In genomic region chr17:82098169-82098938, GRCh38 we compare ENCODE assay signal across 1 cellular context.
TF ChIP-seq lines count a peak whose summit lies in the region.

Gene FASN (minus strand): TSS chr17:82098236. CDS start chr17:82096445, 1,791 bp downstream.

TF ChIP-seq in HepG2, 621 proteins besides CTCF, POLR2A, EP300 and RAD21 (continued from another document and continues in another):
- TF ChIP-seq RERE (CRISPR knock-in tag; IDR thresholded peaks at IDR 0.05; ENCODE audit: low read depth) (no peak), ZC3H13 (CRISPR knock-in tag; IDR thresholded peaks at IDR 0.05) (peak; percentile 35; the same call in 1 of the 2 replicates), U2AF2 (IDR thresholded peaks at IDR 0.05; ENCODE audit: low read depth, low read length) (no peak), MEIS2 (CRISPR knock-in tag; IDR thresholded peaks at IDR 0.05) (peak; percentile 83), RFX5 (IDR thresholded peaks at IDR 0.05; ENCODE audit: low read depth, low read length) (peak; percentile 93), ZBTB44 (CRISPR knock-in tag; IDR thresholded peaks at IDR 0.05) (no peak), ZKSCAN8 (CRISPR knock-in tag; IDR thresholded peaks at IDR 0.05; ENCODE audit: borderline replicate concordance) (no peak), RARA (CRISPR knock-in tag; IDR thresholded peaks at IDR 0.05) (peak; percentile 32), RXRA (CRISPR knock-in tag; IDR thresholded peaks at IDR 0.05) (no peak), E2F5 (CRISPR knock-in tag; conservative IDR thresholded peaks at IDR 0.05) (no peak), ATF1 (CRISPR knock-in tag; IDR thresholded peaks at IDR 0.05) (no peak), JARID2 (CRISPR knock-in tag; IDR thresholded peaks at IDR 0.05; ENCODE audit: insufficient replicate concordance) (no peak), ATAD3A (CRISPR knock-in tag; IDR thresholded peaks at IDR 0.05) (no peak), ZBTB7A (CRISPR knock-in tag; IDR thresholded peaks at IDR 0.05) (no peak), ZNF616 (CRISPR knock-in tag; IDR thresholded peaks at IDR 0.05; ENCODE audit: low read depth) (peak; percentile 87; the same call in 1 of the 2 replicates), GABPA (IDR thresholded peaks at IDR 0.05; ENCODE audit: low read depth, low read length) (no peak), GABPA (CRISPR knock-in tag; IDR thresholded peaks at IDR 0.05; ENCODE audit: low read depth) (no peak), DDIT3 (CRISPR knock-in tag; IDR thresholded peaks at IDR 0.05) (no peak), KAT7 (CRISPR knock-in tag; IDR thresholded peaks at IDR 0.05; ENCODE audit: borderline replicate concordance) (no peak; the same call in 1 of the 2 replicates), TAF15 (IDR thresholded peaks at IDR 0.05; ENCODE audit: low read depth, low read length, poor library complexity, severe bottlenecking) (no peak), ZNF891 (CRISPR knock-in tag; IDR thresholded peaks at IDR 0.05) (peak; percentile 9; the same call in 1 of the 2 replicates), ZNF383 (CRISPR knock-in tag; IDR thresholded peaks at IDR 0.05; ENCODE audit: borderline replicate concordance) (no peak), AFF4 (CRISPR knock-in tag; IDR thresholded peaks at IDR 0.05) (peak; percentile 32; the same call in 1 of the 2 replicates), ATRX (CRISPR knock-in tag; IDR thresholded peaks at IDR 0.05; ENCODE audit: borderline replicate concordance) (no peak), ZMAT5 (CRISPR knock-in tag; IDR thresholded peaks at IDR 0.05; ENCODE audit: borderline replicate concordance, low read depth) (no peak; the same call in 1 of the 2 replicates), ARID2 (CRISPR knock-in tag; IDR thresholded peaks at IDR 0.05; ENCODE audit: borderline replicate concordance) (no peak), ZNF747 (CRISPR knock-in tag; IDR thresholded peaks at IDR 0.05; ENCODE audit: borderline replicate concordance) (no peak), ZNF547 (CRISPR knock-in tag; IDR thresholded peaks at IDR 0.05) (no peak; the same call in 1 of the 2 replicates), ZNF720 (CRISPR knock-in tag; IDR thresholded peaks at IDR 0.05) (no peak)
- TF ChIP-seq, protein P1, sequence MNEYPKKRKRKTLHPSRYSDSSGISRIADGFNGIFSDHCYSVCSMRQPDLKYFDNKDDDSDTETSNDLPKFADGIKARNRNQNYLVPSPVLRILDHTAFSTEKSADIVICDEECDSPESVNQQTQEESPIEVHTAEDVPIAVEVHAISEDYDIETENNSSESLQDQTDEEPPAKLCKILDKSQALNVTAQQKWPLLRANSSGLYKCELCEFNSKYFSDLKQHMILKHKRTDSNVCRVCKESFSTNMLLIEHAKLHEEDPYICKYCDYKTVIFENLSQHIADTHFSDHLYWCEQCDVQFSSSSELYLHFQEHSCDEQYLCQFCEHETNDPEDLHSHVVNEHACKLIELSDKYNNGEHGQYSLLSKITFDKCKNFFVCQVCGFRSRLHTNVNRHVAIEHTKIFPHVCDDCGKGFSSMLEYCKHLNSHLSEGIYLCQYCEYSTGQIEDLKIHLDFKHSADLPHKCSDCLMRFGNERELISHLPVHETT (CRISPR knock-in tag; conservative IDR thresholded peaks at IDR 0.05), result no peak
- TF ChIP-seq, protein P2, sequence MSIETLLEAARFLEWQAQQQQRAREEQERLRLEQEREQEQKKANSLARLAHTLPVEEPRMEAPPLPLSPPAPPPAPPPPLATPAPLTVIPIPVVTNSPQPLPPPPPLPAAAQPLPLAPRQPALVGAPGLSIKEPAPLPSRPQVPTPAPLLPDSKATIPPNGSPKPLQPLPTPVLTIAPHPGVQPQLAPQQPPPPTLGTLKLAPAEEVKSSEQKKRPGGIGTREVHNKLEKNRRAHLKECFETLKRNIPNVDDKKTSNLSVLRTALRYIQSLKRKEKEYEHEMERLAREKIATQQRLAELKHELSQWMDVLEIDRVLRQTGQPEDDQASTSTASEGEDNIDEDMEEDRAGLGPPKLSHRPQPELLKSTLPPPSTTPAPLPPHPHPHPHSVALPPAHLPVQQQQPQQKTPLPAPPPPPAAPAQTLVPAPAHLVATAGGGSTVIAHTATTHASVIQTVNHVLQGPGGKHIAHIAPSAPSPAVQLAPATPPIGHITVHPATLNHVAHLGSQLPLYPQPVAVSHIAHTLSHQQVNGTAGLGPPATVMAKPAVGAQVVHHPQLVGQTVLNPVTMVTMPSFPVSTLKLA (IDR thresholded peaks at IDR 0.05), result peak; percentile 29; the same call in 1 of the 2 replicates
- TF ChIP-seq, protein P3, sequence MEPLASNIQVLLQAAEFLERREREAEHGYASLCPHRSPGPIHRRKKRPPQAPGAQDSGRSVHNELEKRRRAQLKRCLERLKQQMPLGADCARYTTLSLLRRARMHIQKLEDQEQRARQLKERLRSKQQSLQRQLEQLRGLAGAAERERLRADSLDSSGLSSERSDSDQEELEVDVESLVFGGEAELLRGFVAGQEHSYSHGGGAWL (CRISPR knock-in tag; IDR thresholded peaks at IDR 0.05), result peak; percentile 92
- TF ChIP-seq, protein P4, sequence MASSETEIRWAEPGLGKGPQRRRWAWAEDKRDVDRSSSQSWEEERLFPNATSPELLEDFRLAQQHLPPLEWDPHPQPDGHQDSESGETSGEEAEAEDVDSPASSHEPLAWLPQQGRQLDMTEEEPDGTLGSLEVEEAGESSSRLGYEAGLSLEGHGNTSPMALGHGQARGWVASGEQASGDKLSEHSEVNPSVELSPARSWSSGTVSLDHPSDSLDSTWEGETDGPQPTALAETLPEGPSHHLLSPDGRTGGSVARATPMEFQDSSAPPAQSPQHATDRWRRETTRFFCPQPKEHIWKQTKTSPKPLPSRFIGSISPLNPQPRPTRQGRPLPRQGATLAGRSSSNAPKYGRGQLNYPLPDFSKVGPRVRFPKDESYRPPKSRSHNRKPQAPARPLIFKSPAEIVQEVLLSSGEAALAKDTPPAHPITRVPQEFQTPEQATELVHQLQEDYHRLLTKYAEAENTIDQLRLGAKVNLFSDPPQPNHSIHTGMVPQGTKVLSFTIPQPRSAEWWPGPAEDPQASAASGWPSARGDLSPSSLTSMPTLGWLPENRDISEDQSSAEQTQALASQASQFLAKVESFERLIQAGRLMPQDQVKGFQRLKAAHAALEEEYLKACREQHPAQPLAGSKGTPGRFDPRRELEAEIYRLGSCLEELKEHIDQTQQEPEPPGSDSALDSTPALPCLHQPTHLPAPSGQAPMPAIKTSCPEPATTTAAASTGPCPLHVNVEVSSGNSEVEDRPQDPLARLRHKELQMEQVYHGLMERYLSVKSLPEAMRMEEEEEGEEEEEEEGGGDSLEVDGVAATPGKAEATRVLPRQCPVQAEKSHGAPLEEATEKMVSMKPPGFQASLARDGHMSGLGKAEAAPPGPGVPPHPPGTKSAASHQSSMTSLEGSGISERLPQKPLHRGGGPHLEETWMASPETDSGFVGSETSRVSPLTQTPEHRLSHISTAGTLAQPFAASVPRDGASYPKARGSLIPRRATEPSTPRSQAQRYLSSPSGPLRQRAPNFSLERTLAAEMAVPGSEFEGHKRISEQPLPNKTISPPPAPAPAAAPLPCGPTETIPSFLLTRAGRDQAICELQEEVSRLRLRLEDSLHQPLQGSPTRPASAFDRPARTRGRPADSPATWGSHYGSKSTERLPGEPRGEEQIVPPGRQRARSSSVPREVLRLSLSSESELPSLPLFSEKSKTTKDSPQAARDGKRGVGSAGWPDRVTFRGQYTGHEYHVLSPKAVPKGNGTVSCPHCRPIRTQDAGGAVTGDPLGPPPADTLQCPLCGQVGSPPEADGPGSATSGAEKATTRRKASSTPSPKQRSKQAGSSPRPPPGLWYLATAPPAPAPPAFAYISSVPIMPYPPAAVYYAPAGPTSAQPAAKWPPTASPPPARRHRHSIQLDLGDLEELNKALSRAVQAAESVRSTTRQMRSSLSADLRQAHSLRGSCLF (CRISPR knock-in tag; IDR thresholded peaks at IDR 0.05; ENCODE audit: borderline replicate concordance), result no peak
- TF ChIP-seq, protein P5, sequence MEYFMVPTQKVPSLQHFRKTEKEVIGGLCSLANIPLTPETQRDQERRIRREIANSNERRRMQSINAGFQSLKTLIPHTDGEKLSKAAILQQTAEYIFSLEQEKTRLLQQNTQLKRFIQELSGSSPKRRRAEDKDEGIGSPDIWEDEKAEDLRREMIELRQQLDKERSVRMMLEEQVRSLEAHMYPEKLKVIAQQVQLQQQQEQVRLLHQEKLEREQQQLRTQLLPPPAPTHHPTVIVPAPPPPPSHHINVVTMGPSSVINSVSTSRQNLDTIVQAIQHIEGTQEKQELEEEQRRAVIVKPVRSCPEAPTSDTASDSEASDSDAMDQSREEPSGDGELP (IDR thresholded peaks at IDR 0.05; ENCODE audit: borderline replicate concordance, low read depth), result peak; percentile 46; the same call in 1 of the 2 replicates
- TF ChIP-seq, protein P6, sequence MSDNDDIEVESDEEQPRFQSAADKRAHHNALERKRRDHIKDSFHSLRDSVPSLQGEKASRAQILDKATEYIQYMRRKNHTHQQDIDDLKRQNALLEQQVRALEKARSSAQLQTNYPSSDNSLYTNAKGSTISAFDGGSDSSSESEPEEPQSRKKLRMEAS (IDR thresholded peaks at IDR 0.05), result no peak
